Comparison of ENCODE assay signal across 14 cellular contexts in the genomic region with DNA sequence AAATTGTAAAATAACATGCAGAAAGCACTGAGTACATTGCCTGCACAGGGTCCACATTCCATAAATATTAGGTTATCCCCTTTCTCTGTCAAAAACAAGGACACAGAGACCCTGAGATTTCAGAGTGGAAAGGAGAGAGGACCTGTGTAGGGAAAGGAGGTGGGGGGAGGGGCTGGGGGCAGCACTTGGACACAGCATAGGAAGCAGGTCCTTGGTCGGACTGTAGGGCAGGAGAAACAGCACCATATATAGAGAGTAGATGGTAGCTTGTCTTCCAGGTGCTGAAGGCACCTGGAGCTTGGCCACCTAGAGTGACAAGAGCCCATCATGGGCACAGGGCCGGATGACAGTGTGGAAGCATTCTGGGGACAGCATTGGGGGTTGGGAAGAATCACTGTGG. TPM values are rescaled to one million over a fixed set of nuclear protein-coding genes. Genes with fewer than 3 reads are reported as not detected.
DNase-seq lines count a peak whose midpoint lies in the region; ATAC-seq, FAIRE-seq and TF ChIP-seq lines count a peak whose summit lies in the region.
"Had no signal": no experiment of that assay in that cellular context is flagged by ENCODE, and none has a peak within 500 bp of the region (broad histone marks: within the 10 kb centered on the region; RNA-seq: fewer than 3 reads in every experiment).

No MANE protein-coding gene starts in this region.

- no peaks in the 10 kb centered on the region for H3K9me2 ChIP-seq in OCI-LY7 (ENCODE audit: insufficient read depth, low read length)

- DNase-seq in AG10803 (ENCODE audit: low read depth) (no peak), OCI-LY7 (ENCODE audit: low spot score) (peak; percentile 20), fibroblast of mammary gland (ENCODE audit: low read depth) (no peak), frontal cortex (ENCODE audit: low spot score in 2 of 2) (no peak), SW480 (ENCODE audit: low spot score) (no peak)
- no peak for DNase-seq in NK-92 treated with Interleukin-12 subunit alpha and Interleukin-12 subunit beta, amount 100 ng/mL, for 24 hours (lab: John Stamatoyannopoulos, UW)
- DNase-seq: activated T-cell treated with anti-CD3 and anti-CD28 coated beads, Interleukin-2, amount 50 U/mL, for 4 hours; NCI-H2107; OCI-M1; stimulated activated CD4-positive, alpha-beta T cell treated with anti-CD3 and anti-CD28 coated beads, Interleukin-15, amount 100 ng/mL, for 24 hours had no signal

- H2AFZ ChIP-seq in OCI-LY7 (ENCODE audit: low read length) = peak overlapping the region; percentile 89; the same call in 1 of the 2 replicates

- H4K20me1 ChIP-seq in OCI-LY7 (ENCODE audit: insufficient read depth, low read length) = no peaks in the 10 kb centered on the region

- intact Hi-C loops in OCI-LY7 (cut with micrococcal nuclease; ENCODE audit: unreplicated experiment) = no loop called here

- H3K79me2 ChIP-seq in OCI-LY7 (ENCODE audit: insufficient read depth, low read depth, low read length) = no peaks in the 10 kb centered on the region

- H3K36me3 ChIP-seq in OCI-LY7 (ENCODE audit: insufficient read depth, low read length) = no peaks in the 10 kb centered on the region
- H3K36me3 ChIP-seq in rectal smooth muscle tissue (ENCODE audit: control insufficient read depth, insufficient read depth, low read length) = peaks cover 30% of the 10 kb centered on the region

- H3K4me2 ChIP-seq in OCI-LY7 (ENCODE audit: low read length) = peak overlapping the region; percentile 60
- H3K4me2 ChIP-seq: KMS-11 had no signal

- peaks cover 51% of the 10 kb centered on the region for H3K4me1 ChIP-seq in OCI-LY7 (ENCODE audit: insufficient read depth, low read length, poor library complexity, severe bottlenecking)
- H3K4me1 ChIP-seq in rectal smooth muscle tissue (ENCODE audit: control insufficient read depth, insufficient read depth, low read length) = peaks cover 30% of the 10 kb centered on the region

- H3K9ac ChIP-seq in rectal smooth muscle tissue (ENCODE audit: low read length) = no peak overlapping the region
- H3K9ac ChIP-seq: KMS-11 had no signal

- H3K4me3 ChIP-seq in AG10803 (ENCODE audit: low read length) (peak overlapping the region; percentile 97), OCI-LY7 (ENCODE audit: low read depth, low read length, poor library complexity, severe bottlenecking) (peak overlapping the region; percentile 18), fibroblast of mammary gland (ENCODE audit: control insufficient read depth, low read depth, low read length) (peak overlapping the region; percentile 96), rectal smooth muscle tissue (ENCODE audit: low read length) (peak overlapping the region; percentile 72)

- H3K27ac ChIP-seq in OCI-LY7 (ENCODE audit: low read depth, low read length, poor library complexity, severe bottlenecking) (peak overlapping the region; percentile 65), rectal smooth muscle tissue (ENCODE audit: low read depth, low read length) (peak overlapping the region; percentile 99)
- H3K27ac ChIP-seq: KMS-11 had no signal

- ATAC-seq in HG03108 (IDR thresholded peaks at IDR 0.05; ENCODE audit: unreplicated experiment) = no peak
- ATAC-seq: activated T-cell treated with anti-CD3 and anti-CD28 coated beads, Interleukin-2, amount 50 U/mL, for 4 hours had no signal

- H3K27me3 ChIP-seq in rectal smooth muscle tissue (ENCODE audit: control insufficient read depth, insufficient read depth, low read length) = no peaks in the 10 kb centered on the region

- BruUV-seq in OCI-LY7 (replicated peaks; lab: Mats Ljungman, UMichigan) = no TSS peak

- POLR2A ChIA-PET in OCI-LY7 (lab: Charles Lee) = interaction anchor here (0.8 to 1.6 kb wide), 4 partner anchors 22 to 227 kb away, joined by 3 to 7 read pairs (median 4); no protein-coding TSS in a partner anchor

- no peaks in the 10 kb centered on the region for H3K9me3 ChIP-seq in OCI-LY7 (ENCODE audit: low read length)

- TF ChIP-seq CTCF in AG10803 (conservative IDR thresholded peaks at IDR 0.05; ENCODE audit: low read length) (no peak), OCI-LY7 (conservative IDR thresholded peaks at IDR 0.05; ENCODE audit: low read length) (no peak), fibroblast of mammary gland (conservative IDR thresholded peaks at IDR 0.05; ENCODE audit: control insufficient read depth, insufficient read depth, low read depth, low read length) (no peak)

- FAIRE-seq in frontal cortex (lab: Jason Lieb, UNC) = no peak

- CTCF ChIA-PET in OCI-LY7 (lab: Charles Lee; ENCODE audit: unreplicated experiment) = interaction anchor here (0.8 to 1.5 kb wide), 3 partner anchors 9 to 76 kb away, joined by 3 to 5 read pairs (median 4); no protein-coding TSS in a partner anchor

RNA-seq across cellular contexts. Expression of a gene that starts 2.4 kb away (rescaled TPM):
- total RNA-seq in OCI-LY7 (2014; rRNA removed; shearing (Covaris generic)) = 0.44 TPM in 1 of 2 replicates, not detected in the other
- total RNA-seq in OCI-LY7 (2022) (2.5 and 3.8 TPM in 2 replicates), frontal cortex (11.0 TPM)

RNA-seq across cellular contexts. Expression of a gene that starts 13.6 kb away (rescaled TPM):
- total RNA-seq in OCI-LY7 (2014; rRNA removed; shearing (Covaris generic)) = 0.10 and 0.16 TPM in 2 replicates
- not detected in 2 replicates for total RNA-seq in OCI-LY7 (2022)
- 0.82 TPM for total RNA-seq in frontal cortex
- total RNA-seq: cerebellum had no signal

RNA-seq across cellular contexts. Expression of a gene that starts 22.3 kb away (rescaled TPM):
- total RNA-seq in OCI-LY7 (2014; rRNA removed; shearing (Covaris generic)) = 22.7 and 30.8 TPM in 2 replicates
- total RNA-seq in OCI-LY7 (2022) (48.1 and 53.6 TPM in 2 replicates), frontal cortex (0.41 TPM)

RNA-seq across cellular contexts. Expression of a gene that starts 29.2 kb away (rescaled TPM):
- total RNA-seq in OCI-LY7 (2014; rRNA removed; shearing (Covaris generic)) = 16.5 and 20.3 TPM in 2 replicates
- 10.0 and 11.4 TPM in 2 replicates for total RNA-seq in OCI-LY7 (2022)
- total RNA-seq in frontal cortex = 10.6 TPM

RNA-seq across cellular contexts. Expression of a gene that starts 29.5 kb away (rescaled TPM):
- total RNA-seq in OCI-LY7 (2014; rRNA removed; shearing (Covaris generic)) = 21,739 and 26,575 TPM in 2 replicates
- total RNA-seq in OCI-LY7 (2022) (4,033 and 12,624 TPM in 2 replicates), frontal cortex (133,388 TPM)

Comparison
In these comparisons a context has a peak if more than half of its experiments do, and no peak if none do; other contexts are left out.
1. H3K4me3 ChIP-seq: peak in every context shown above with its lines; median percentile 97 in AG10803; 96 in fibroblast of mammary gland; 72 in rectal smooth muscle tissue; 18 in OCI-LY7.
2. RNA of a gene that starts 22.3 kb away (total RNA-seq): 22.7 to 53.6 TPM in OCI-LY7; 0.41 TPM in frontal cortex (single experiment); every median in the first group is over 10 times any median in the second.